ENCODE assay signal across 1 cellular context in the genomic region with DNA sequence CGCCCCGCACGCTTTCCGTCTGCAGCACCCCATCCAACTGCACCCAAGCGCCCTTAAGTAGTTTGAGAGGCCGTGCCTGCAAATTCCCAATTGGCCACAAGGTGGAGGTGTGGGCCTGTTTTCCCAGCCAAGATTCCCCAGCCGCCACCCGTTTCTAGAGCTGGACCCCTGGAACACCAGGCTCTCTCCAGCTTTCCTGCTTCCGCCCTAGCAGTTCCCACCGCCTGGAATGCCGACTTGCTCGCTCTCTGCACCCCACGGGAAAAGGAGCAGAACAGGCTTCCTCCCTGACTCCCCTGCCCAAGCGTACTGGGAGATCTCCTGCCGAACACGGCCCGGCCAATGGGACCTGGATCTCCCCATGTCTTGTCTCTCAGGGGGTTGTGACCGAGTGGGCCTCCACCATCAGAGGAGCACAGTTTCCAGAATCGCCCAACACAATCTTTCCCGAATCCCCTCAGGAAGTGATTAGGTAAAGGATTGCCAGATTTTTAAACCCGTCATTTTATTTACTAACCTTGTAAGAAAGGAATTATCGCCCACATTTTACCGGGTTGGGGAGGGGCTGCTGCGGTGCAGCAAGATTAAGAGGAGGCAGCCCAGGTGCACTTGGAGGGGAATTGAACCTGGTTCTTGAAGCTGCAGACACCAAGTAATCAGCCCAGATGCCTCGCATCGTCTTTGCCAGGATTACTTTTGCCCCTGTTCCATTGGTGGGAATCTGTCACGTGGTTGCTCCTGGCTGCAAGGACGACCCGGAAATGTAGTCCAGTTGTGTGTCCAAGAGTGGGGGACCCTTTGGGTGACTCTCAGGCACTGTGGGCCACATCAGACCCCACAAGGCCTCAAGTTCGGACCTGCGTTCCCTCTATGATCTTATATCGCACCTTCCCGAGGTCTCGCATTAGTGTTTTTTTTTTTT.
TF ChIP-seq lines count a peak whose summit lies in the region.

No MANE protein-coding gene starts in this region.

TF ChIP-seq in IMR-90, 13 proteins besides CTCF, POLR2A, EP300 and RAD21:
- TF ChIP-seq, protein P1, sequence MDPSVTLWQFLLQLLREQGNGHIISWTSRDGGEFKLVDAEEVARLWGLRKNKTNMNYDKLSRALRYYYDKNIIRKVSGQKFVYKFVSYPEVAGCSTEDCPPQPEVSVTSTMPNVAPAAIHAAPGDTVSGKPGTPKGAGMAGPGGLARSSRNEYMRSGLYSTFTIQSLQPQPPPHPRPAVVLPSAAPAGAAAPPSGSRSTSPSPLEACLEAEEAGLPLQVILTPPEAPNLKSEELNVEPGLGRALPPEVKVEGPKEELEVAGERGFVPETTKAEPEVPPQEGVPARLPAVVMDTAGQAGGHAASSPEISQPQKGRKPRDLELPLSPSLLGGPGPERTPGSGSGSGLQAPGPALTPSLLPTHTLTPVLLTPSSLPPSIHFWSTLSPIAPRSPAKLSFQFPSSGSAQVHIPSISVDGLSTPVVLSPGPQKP (IDR thresholded peaks at IDR 0.05; ENCODE audit: borderline replicate concordance, low read depth, low read length), result no peak
- TF ChIP-seq, protein P2, sequence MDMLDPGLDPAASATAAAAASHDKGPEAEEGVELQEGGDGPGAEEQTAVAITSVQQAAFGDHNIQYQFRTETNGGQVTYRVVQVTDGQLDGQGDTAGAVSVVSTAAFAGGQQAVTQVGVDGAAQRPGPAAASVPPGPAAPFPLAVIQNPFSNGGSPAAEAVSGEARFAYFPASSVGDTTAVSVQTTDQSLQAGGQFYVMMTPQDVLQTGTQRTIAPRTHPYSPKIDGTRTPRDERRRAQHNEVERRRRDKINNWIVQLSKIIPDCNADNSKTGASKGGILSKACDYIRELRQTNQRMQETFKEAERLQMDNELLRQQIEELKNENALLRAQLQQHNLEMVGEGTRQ (IDR thresholded peaks at IDR 0.05; ENCODE audit: low read depth, low read length), result peak; percentile 91
- peak; percentile 77 for TF ChIP-seq SMC3 (IDR thresholded peaks at IDR 0.05; ENCODE audit: low read depth, low read length)
TF ChIP-seq in IMR-90: peak in this region for 2.
